Comparison of ENCODE assay signal across 1 cellular context in the genomic region with DNA sequence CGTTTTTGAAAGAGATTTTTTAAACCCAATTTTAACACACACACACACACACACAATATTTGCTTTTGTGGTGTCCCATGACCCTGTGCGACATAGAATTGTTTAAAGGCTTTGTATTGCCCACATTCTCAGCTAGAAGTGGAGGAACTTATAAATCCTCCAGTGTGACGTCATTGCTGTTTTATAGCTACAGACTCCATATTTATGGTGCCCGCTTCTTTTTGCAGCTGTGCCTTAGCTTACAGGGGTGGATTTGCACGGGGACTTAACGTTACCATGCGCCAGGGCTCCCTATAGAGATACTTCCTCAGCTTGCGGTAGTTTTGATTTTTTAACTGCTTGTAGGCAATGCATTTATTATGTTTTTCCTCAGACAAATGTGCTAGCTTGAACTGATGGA.
TF ChIP-seq lines count a peak whose summit lies in the region.

No MANE protein-coding gene starts in this region.

TF ChIP-seq in HepG2, 621 proteins besides CTCF, POLR2A, EP300 and RAD21 (continued from another document):
- TF ChIP-seq, protein P1, sequence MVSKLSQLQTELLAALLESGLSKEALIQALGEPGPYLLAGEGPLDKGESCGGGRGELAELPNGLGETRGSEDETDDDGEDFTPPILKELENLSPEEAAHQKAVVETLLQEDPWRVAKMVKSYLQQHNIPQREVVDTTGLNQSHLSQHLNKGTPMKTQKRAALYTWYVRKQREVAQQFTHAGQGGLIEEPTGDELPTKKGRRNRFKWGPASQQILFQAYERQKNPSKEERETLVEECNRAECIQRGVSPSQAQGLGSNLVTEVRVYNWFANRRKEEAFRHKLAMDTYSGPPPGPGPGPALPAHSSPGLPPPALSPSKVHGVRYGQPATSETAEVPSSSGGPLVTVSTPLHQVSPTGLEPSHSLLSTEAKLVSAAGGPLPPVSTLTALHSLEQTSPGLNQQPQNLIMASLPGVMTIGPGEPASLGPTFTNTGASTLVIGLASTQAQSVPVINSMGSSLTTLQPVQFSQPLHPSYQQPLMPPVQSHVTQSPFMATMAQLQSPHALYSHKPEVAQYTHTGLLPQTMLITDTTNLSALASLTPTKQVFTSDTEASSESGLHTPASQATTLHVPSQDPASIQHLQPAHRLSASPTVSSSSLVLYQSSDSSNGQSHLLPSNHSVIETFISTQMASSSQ (IDR thresholded peaks at IDR 0.05; ENCODE audit: low read depth): no peak
- TF ChIP-seq, protein P1 (CRISPR knock-in tag; IDR thresholded peaks at IDR 0.05; ENCODE audit: borderline replicate concordance): no peak
- TF ChIP-seq STAG1 (CRISPR knock-in tag; IDR thresholded peaks at IDR 0.05): no peak
- no peak for TF ChIP-seq POLR2G (IDR thresholded peaks at IDR 0.05; ENCODE audit: low read depth, low read length)
- peak; percentile 74 for TF ChIP-seq ATF7 (IDR thresholded peaks at IDR 0.05)
- no peak for TF ChIP-seq ATF7 (CRISPR knock-in tag; IDR thresholded peaks at IDR 0.05)
